In genomic region chr1:240366636-240367035, GRCh38 we compare ENCODE assay signal across 8 cellular contexts.
"Had no signal": no experiment of that assay in that cellular context is flagged by ENCODE, and none has a peak within 500 bp of the region (broad histone marks: within the 10 kb centered on the region; RNA-seq: fewer than 3 reads in every experiment).

No MANE protein-coding gene starts in this region.

- ATAC-seq: GM23338, HCT116 had no signal

- DNase-seq: GM23248, GOT3, H7, H9, HCEC 1CT, HFFc6 had no signal
